ENCODE assay signal across 19 cellular contexts in the genomic region with DNA sequence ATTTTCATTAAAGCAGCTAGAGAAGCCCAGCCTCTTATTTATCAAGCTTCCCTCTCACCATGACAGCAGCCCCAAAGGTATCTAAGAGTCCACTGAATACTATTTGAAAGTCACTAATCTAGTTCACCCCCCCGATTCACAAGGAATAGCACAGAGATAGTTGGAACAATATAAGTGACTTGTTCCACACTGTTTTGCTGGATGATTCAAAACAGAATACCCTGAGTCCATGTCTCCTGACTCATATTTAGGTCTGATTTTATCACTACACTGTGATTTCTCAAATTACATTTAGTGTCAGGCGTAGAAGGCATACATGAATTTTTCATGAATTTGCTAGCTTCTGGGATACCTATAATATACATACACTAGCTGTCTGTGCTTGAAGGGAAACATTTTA. TPM values are rescaled to one million over a fixed set of nuclear protein-coding genes. Genes with fewer than 3 reads are reported as not detected.
DNase-seq lines count a peak whose midpoint lies in the region; ATAC-seq and TF ChIP-seq lines count a peak whose summit lies in the region.
"Had no signal": no experiment of that assay in that cellular context is flagged by ENCODE, and none has a peak within 500 bp of the region (broad histone marks: within the 10 kb centered on the region; RNA-seq: fewer than 3 reads in every experiment).

No MANE protein-coding gene starts in this region.

- TF ChIP-seq CTCF in fibroblast of the aortic adventitia (IDR thresholded peaks at IDR 0.05; ENCODE audit: insufficient read depth, low read length) (no peak), lower lobe of right lung (IDR thresholded peaks at IDR 0.05) (no peak)

- H3K27me3 ChIP-seq in adipocyte (replicated peaks; ENCODE audit: control insufficient read depth, insufficient read depth, low read length) (no peaks in the 10 kb centered on the region), lower lobe of right lung (ENCODE audit: low read depth) (no peaks in the 10 kb centered on the region)
- H3K27me3 ChIP-seq: body of pancreas, esophagus squamous epithelium, hepatocyte, neural progenitor cell, Peyer's patch had no signal

- ATAC-seq in sciatic nerve: no peak
- no peak for ATAC-seq in GM18867 (IDR thresholded peaks at IDR 0.05; ENCODE audit: unreplicated experiment)
- ATAC-seq in lower lobe of right lung: no peak
- ATAC-seq in GM19452 (IDR thresholded peaks at IDR 0.05; ENCODE audit: unreplicated experiment): no peak
- ATAC-seq: body of pancreas had no signal

- H3K4me1 ChIP-seq in adipocyte (ENCODE audit: control insufficient read depth, insufficient read depth, low read length) (peaks cover 20% of the 10 kb centered on the region), lower lobe of right lung (no peaks in the 10 kb centered on the region)
- H3K4me1 ChIP-seq: body of pancreas, esophagus squamous epithelium, HAP-1, neural progenitor cell, Peyer's patch had no signal

- DNase-seq in EL (peak; percentile 71), HT1080 (ENCODE audit: low read depth) (peak; percentile 23), adipocyte (ENCODE audit: low read depth) (peak; percentile 81), fibroblast of the aortic adventitia (ENCODE audit: low read depth) (peak; percentile 39), sciatic nerve (ENCODE audit: low spot score) (no peak), lower lobe of right lung (no peak)
- DNase-seq: activated CD4-positive, alpha-beta T cell treated with anti-CD3 and anti-CD28 coated beads, Interleukin-2, amount 50 U/mL, for 1 hour; body of pancreas; esophagus squamous epithelium; Karpas-422; midbrain; NCI-H82; Peyer's patch; stimulated activated naive CD4-positive, alpha-beta T cell had no signal

- H3K9me3 ChIP-seq in adipocyte (ENCODE audit: control insufficient read depth, low read length) (no peaks in the 10 kb centered on the region), lower lobe of right lung (no peaks in the 10 kb centered on the region)
- H3K9me3 ChIP-seq: body of pancreas, esophagus squamous epithelium, HAP-1, Peyer's patch had no signal

- no peak overlapping the region for H3K27ac ChIP-seq in lower lobe of right lung
- H3K27ac ChIP-seq: body of pancreas, esophagus squamous epithelium, hepatocyte, neural progenitor cell, Peyer's patch had no signal

- H3K36me3 ChIP-seq in adipocyte (ENCODE audit: control insufficient read depth, insufficient read depth, low read length, severe bottlenecking) (peaks cover 98% of the 10 kb centered on the region), lower lobe of right lung (peaks cover 100% of the 10 kb centered on the region)

- intact Hi-C loops in sciatic nerve (cut with DNase I): no loop called here
- intact Hi-C loops in lower lobe of right lung (cut with DNase I): no loop called here

- H3K4me3 ChIP-seq in adipocyte (ENCODE audit: low read length) (no peak overlapping the region), fibroblast of the aortic adventitia (ENCODE audit: low read depth, low read length) (no peak overlapping the region), lower lobe of right lung (no peak overlapping the region)
- H3K4me3 ChIP-seq: body of pancreas, esophagus squamous epithelium, HAP-1, hepatocyte, neural progenitor cell, Peyer's patch had no signal

- H3K9ac ChIP-seq in adipocyte (ENCODE audit: low read length): no peak overlapping the region
- H3K9ac ChIP-seq: neural progenitor cell had no signal

RNA-seq across cellular contexts. Expression of a gene that starts 18.7 kb away (rescaled TPM):
- 27.1 and 31.9 TPM in 2 replicates for total RNA-seq in HT1080 (2014; rRNA removed; shearing (Covaris generic))
- 22.2 and 26.2 TPM in 2 replicates for polyA plus RNA-seq in HT1080 (2015; cell fraction: cytosol; rRNA removed)
- 49.7 and 54.3 TPM in 2 replicates for polyA plus RNA-seq in HT1080 (2015; cell fraction: nucleus; rRNA removed)
- total RNA-seq in fibroblast of the aortic adventitia (ENCODE audit: low replicate concordance): 26.7 and 41.6 TPM in 2 replicates
- total RNA-seq in sciatic nerve: 37.4 TPM
- 35.7 TPM for total RNA-seq in lower lobe of right lung

RNA-seq across cellular contexts. Expression of a gene that starts 20.0 kb away (rescaled TPM):
- 9.7 and 12.0 TPM in 2 replicates for total RNA-seq in HT1080 (2014; rRNA removed; shearing (Covaris generic))
- polyA plus RNA-seq in HT1080 (2015; cell fraction: cytosol; rRNA removed): 9.2 and 11.3 TPM in 2 replicates
- polyA plus RNA-seq in HT1080 (2015; cell fraction: nucleus; rRNA removed): 18.7 and 21.2 TPM in 2 replicates
- total RNA-seq in fibroblast of the aortic adventitia (ENCODE audit: low replicate concordance) (41.0 and 50.9 TPM in 2 replicates), sciatic nerve (43.3 TPM), lower lobe of right lung (40.0 TPM)

RNA-seq across cellular contexts. Expression of a gene that starts 48.0 kb away (rescaled TPM):
- 55.5 and 55.9 TPM in 2 replicates for total RNA-seq in HT1080 (2014; rRNA removed; shearing (Covaris generic))
- 58.2 and 62.7 TPM in 2 replicates for polyA plus RNA-seq in HT1080 (2015; cell fraction: cytosol; rRNA removed)
- 105 and 111 TPM in 2 replicates for polyA plus RNA-seq in HT1080 (2015; cell fraction: nucleus; rRNA removed)
- total RNA-seq in fibroblast of the aortic adventitia (ENCODE audit: low replicate concordance): 46.4 and 76.9 TPM in 2 replicates
- total RNA-seq in sciatic nerve: 52.8 TPM
- 48.3 TPM for total RNA-seq in lower lobe of right lung

RNA-seq across cellular contexts. Expression of a gene that starts 52.6 kb away (rescaled TPM):
- 30.1 and 43.5 TPM in 2 replicates for total RNA-seq in HT1080 (2014; rRNA removed; shearing (Covaris generic))
- polyA plus RNA-seq in HT1080 (2015; cell fraction: cytosol; rRNA removed): 70.7 and 73.8 TPM in 2 replicates
- polyA plus RNA-seq in HT1080 (2015; cell fraction: nucleus; rRNA removed): 46.9 and 53.4 TPM in 2 replicates
- total RNA-seq in fibroblast of the aortic adventitia (ENCODE audit: low replicate concordance): 108 and 177 TPM in 2 replicates
- total RNA-seq in sciatic nerve: 116 TPM
- total RNA-seq in lower lobe of right lung: 138 TPM

Comparison
In these comparisons a context has a peak if more than half of its experiments do, and no peak if none do; other contexts are left out.
1. DNase-seq: peak in EL (single experiment), HT1080 (single experiment), adipocyte (single experiment) and fibroblast of the aortic adventitia (single experiment); none in sciatic nerve (single experiment) and lower lobe of right lung (single experiment).